In the genomic region with DNA sequence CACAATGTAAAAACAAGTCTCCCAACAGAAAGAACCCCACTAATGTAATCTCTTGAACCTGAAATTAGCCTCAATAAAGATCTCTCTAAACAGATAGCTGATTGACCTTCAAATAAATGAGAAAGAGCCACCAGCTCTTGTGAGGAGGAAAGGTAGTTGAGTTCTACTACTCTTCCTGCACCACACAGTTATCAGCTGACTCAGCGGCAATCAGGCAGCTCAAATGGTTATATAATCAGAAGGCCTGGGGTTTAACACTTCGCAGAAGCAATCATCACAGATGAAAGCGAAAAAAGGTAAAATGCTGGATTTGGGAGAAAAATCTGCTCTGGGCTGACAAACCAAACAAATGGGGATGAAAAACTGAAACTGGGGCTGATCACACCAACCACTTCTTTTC, we compare ENCODE assay signal across 23 cellular contexts.
DNase-seq lines count a peak whose midpoint lies in the region; ATAC-seq and TF ChIP-seq lines count a peak whose summit lies in the region.
"Had no signal": no experiment of that assay in that cellular context is flagged by ENCODE, and none has a peak within 500 bp of the region (broad histone marks: within the 10 kb centered on the region; RNA-seq: fewer than 3 reads in every experiment).

No MANE protein-coding gene starts in this region.

- H3K4me1 ChIP-seq in endocrine pancreas (ENCODE audit: control insufficient read depth, insufficient read depth, low read length) (peaks cover 24% of the 10 kb centered on the region), testis (peaks cover 13% of the 10 kb centered on the region)
- H3K4me1 ChIP-seq: BE2C, Caco-2 had no signal

- H3K36me3 ChIP-seq in endocrine pancreas (ENCODE audit: control insufficient read depth, insufficient read depth, low read length) (no peaks in the 10 kb centered on the region), testis (ENCODE audit: low read depth, missing control alignments) (no peaks in the 10 kb centered on the region)
- H3K36me3 ChIP-seq: ovary had no signal

- intact Hi-C loops in testis (cut with DNase I; ENCODE audit: low total_unique reads), result no loop called here

- H3K27me3 Mint-ChIP-seq in activated naive CD4-positive, alpha-beta T cell treated with anti-CD3 and anti-CD28 coated beads, Interleukin-2, amount 50 U/mL, for 24 hours, result no peaks in the 10 kb centered on the region
- no peaks in the 10 kb centered on the region for H3K27me3 Mint-ChIP-seq in memory B cell
- H3K27me3 Mint-ChIP-seq in activated CD8-positive, alpha-beta memory T cell treated with anti-CD3 and anti-CD28 coated beads, Interleukin-2, amount 10 ng/mL, durations not matched to agents 7 days and 5 days, result no peaks in the 10 kb centered on the region
- H3K27me3 Mint-ChIP-seq: activated CD4-positive, alpha-beta T cell treated with anti-CD3 and anti-CD28 coated beads for 36 hours; activated naive CD8-positive, alpha-beta T cell treated with anti-CD3 and anti-CD28 coated beads, Interleukin-2, amount 10 ng/mL, durations not matched to agents 7 days and 5 days; dendritic cell treated with granulocyte-macrophage colony-stimulating factor and Interleukin-4, amounts not matched to agents 40 ng/mL and 50 ng/mL, for 4 days; naive thymus-derived CD8-positive, alpha-beta T cell had no signal

- TF ChIP-seq CTCF in testis (IDR thresholded peaks at IDR 0.05), result no peak

- H3K4me3 ChIP-seq in endocrine pancreas (ENCODE audit: control insufficient read depth, insufficient read depth, low read length), result peak overlapping the region; percentile 41
- H3K4me3 ChIP-seq in testis, result no peak overlapping the region
- H3K4me3 ChIP-seq: body of pancreas, ovary had no signal

- H3K9ac ChIP-seq in endocrine pancreas (ENCODE audit: control insufficient read depth, insufficient read depth, low read length), result no peak overlapping the region

- H3K4me3 Mint-ChIP-seq in activated naive CD4-positive, alpha-beta T cell treated with anti-CD3 and anti-CD28 coated beads, Interleukin-2, amount 50 U/mL, for 24 hours, result no peak overlapping the region
- H3K4me3 Mint-ChIP-seq in memory B cell, result no peak overlapping the region
- no peak overlapping the region for H3K4me3 Mint-ChIP-seq in activated CD8-positive, alpha-beta memory T cell treated with anti-CD3 and anti-CD28 coated beads, Interleukin-2, amount 10 ng/mL, durations not matched to agents 7 days and 5 days
- H3K4me3 Mint-ChIP-seq: activated CD4-positive, alpha-beta T cell treated with anti-CD3 and anti-CD28 coated beads for 36 hours; dendritic cell treated with granulocyte-macrophage colony-stimulating factor and Interleukin-4, amounts not matched to agents 40 ng/mL and 50 ng/mL, for 4 days had no signal

- TF ChIP-seq POLR2A in testis (IDR thresholded peaks at IDR 0.05), result no peak

- H3K27ac Mint-ChIP-seq in activated naive CD4-positive, alpha-beta T cell treated with anti-CD3 and anti-CD28 coated beads, Interleukin-2, amount 50 U/mL, for 24 hours, result peak overlapping the region; percentile 48
- H3K27ac Mint-ChIP-seq in activated naive CD4-positive, alpha-beta T cell treated with anti-CD3 and anti-CD28 coated beads, Interleukin-2, amount 50 U/mL, for 72 hours, result no peak overlapping the region
- peak overlapping the region; percentile 32 for H3K27ac Mint-ChIP-seq in memory B cell
- no peak overlapping the region for H3K27ac Mint-ChIP-seq in activated CD8-positive, alpha-beta memory T cell treated with anti-CD3 and anti-CD28 coated beads, Interleukin-2, amount 10 ng/mL, durations not matched to agents 7 days and 5 days
- H3K27ac Mint-ChIP-seq: activated CD4-positive, alpha-beta T cell treated with anti-CD3 and anti-CD28 coated beads for 36 hours; activated naive CD8-positive, alpha-beta T cell treated with anti-CD3 and anti-CD28 coated beads, Interleukin-2, amount 10 ng/mL, durations not matched to agents 7 days and 5 days had no signal

- no peak for DNase-seq in activated naive CD4-positive, alpha-beta T cell treated with anti-CD3 and anti-CD28 coated beads, Interleukin-2, amount 50 U/mL, for 72 hours (ENCODE audit: low spot score in 2 of 2)
- DNase-seq in memory B cell (ENCODE audit: low spot score in 2 of 2) (no peak), testis (peak; percentile 21), NCI-H128 (lab: John Stamatoyannopoulos, UW; ENCODE audit: unreplicated experiment) (no peak)
- no peak for DNase-seq in activated CD8-positive, alpha-beta memory T cell treated with anti-CD3 and anti-CD28 coated beads, Interleukin-2, amount 10 ng/mL, durations not matched to agents 7 days and 5 days
- DNase-seq in stimulated activated naive CD8-positive, alpha-beta T cell treated with anti-CD3 and anti-CD28 coated beads, Interleukin-15, Interleukin-2, amounts not matched to agents 100 U/mL and 50 U/mL, for 24 hours, result no peak
- DNase-seq: activated CD4-positive, alpha-beta T cell treated with anti-CD3 and anti-CD28 coated beads for 36 hours; activated naive CD8-positive, alpha-beta T cell treated with anti-CD3 and anti-CD28 coated beads, Interleukin-2, amount 10 ng/mL, durations not matched to agents 7 days and 5 days; BE2C; Caco-2; hippocampal formation; naive thymus-derived CD8-positive, alpha-beta T cell; NCI-H1105; NCI-H2081; NCI-H510A treated with DMSO at 0.1 percent for 48 hours; ovary; SW 1271 had no signal

- 62 to 77% methylated on average over 3 of the region's 3 CpGs for WGBS in testis, 2 donors

- CTCF ChIA-PET in activated CD8-positive, alpha-beta memory T cell treated with anti-CD3 and anti-CD28 coated beads, Interleukin-2, amount 10 ng/mL, durations not matched to agents 7 days and 5 days (lab: Charles Lee), result no interaction called here

- H3K9me3 ChIP-seq in endocrine pancreas (ENCODE audit: control insufficient read depth, low read length), result no peaks in the 10 kb centered on the region
- H3K9me3 ChIP-seq in testis, result no peaks in the 10 kb centered on the region
- H3K9me3 ChIP-seq: BE2C, body of pancreas, Caco-2, ovary had no signal

- H3K4me1 Mint-ChIP-seq in activated naive CD4-positive, alpha-beta T cell treated with anti-CD3 and anti-CD28 coated beads, Interleukin-2, amount 50 U/mL, for 24 hours, result peaks cover 51% of the 10 kb centered on the region
- H3K4me1 Mint-ChIP-seq in memory B cell, result peaks cover 28% of the 10 kb centered on the region
- peaks cover 7% of the 10 kb centered on the region for H3K4me1 Mint-ChIP-seq in activated CD8-positive, alpha-beta memory T cell treated with anti-CD3 and anti-CD28 coated beads, Interleukin-2, amount 10 ng/mL, durations not matched to agents 7 days and 5 days

- ATAC-seq in activated naive CD4-positive, alpha-beta T cell treated with anti-CD3 and anti-CD28 coated beads, Interleukin-2, amount 50 U/mL, for 72 hours, result no peak
- no peak for ATAC-seq in memory B cell (ENCODE audit: low read depth)
- no peak for ATAC-seq in activated CD8-positive, alpha-beta memory T cell treated with anti-CD3 and anti-CD28 coated beads, Interleukin-2, amount 10 ng/mL, durations not matched to agents 7 days and 5 days
- ATAC-seq in stimulated activated naive CD8-positive, alpha-beta T cell treated with anti-CD3 and anti-CD28 coated beads, Interleukin-15, Interleukin-2, amounts not matched to agents 100 U/mL and 50 U/mL, for 24 hours, result no peak
- ATAC-seq: activated CD4-positive, alpha-beta T cell treated with anti-CD3 and anti-CD28 coated beads for 36 hours; body of pancreas; HCT116; naive thymus-derived CD8-positive, alpha-beta T cell had no signal

- peaks cover 19% of the 10 kb centered on the region for H3K36me3 Mint-ChIP-seq in activated naive CD4-positive, alpha-beta T cell treated with anti-CD3 and anti-CD28 coated beads, Interleukin-2, amount 50 U/mL, for 24 hours
- H3K36me3 Mint-ChIP-seq in activated naive CD4-positive, alpha-beta T cell treated with anti-CD3 and anti-CD28 coated beads, Interleukin-2, amount 50 U/mL, for 72 hours, result peaks cover 8 to 26% of the 10 kb centered on the region in 2 donors
- peaks cover 24% of the 10 kb centered on the region for H3K36me3 Mint-ChIP-seq in memory B cell
- peaks cover 3% of the 10 kb centered on the region for H3K36me3 Mint-ChIP-seq in activated CD8-positive, alpha-beta memory T cell treated with anti-CD3 and anti-CD28 coated beads, Interleukin-2, amount 10 ng/mL, durations not matched to agents 7 days and 5 days

- H3K27me3 ChIP-seq in endocrine pancreas (ENCODE audit: control insufficient read depth, insufficient read depth, low read length) (no peaks in the 10 kb centered on the region), testis (no peaks in the 10 kb centered on the region)
- H3K27me3 ChIP-seq: BE2C, body of pancreas, ovary had no signal

- H3K27ac ChIP-seq in testis, result no peak overlapping the region
- H3K27ac ChIP-seq: 22Rv1, ovary had no signal

- H3K9me3 Mint-ChIP-seq in activated naive CD4-positive, alpha-beta T cell treated with anti-CD3 and anti-CD28 coated beads, Interleukin-2, amount 50 U/mL, for 24 hours, result no peaks in the 10 kb centered on the region
- peaks cover 0 to 5% of the 10 kb centered on the region in 2 donors for H3K9me3 Mint-ChIP-seq in activated naive CD4-positive, alpha-beta T cell treated with anti-CD3 and anti-CD28 coated beads, Interleukin-2, amount 50 U/mL, for 72 hours
- peaks cover 2% of the 10 kb centered on the region for H3K9me3 Mint-ChIP-seq in memory B cell
- no peaks in the 10 kb centered on the region for H3K9me3 Mint-ChIP-seq in activated CD8-positive, alpha-beta memory T cell treated with anti-CD3 and anti-CD28 coated beads, Interleukin-2, amount 10 ng/mL, durations not matched to agents 7 days and 5 days (ENCODE audit: low read depth)
- H3K9me3 Mint-ChIP-seq: activated naive CD8-positive, alpha-beta T cell treated with anti-CD3 and anti-CD28 coated beads, Interleukin-2, amount 10 ng/mL, durations not matched to agents 7 days and 5 days; dendritic cell treated with granulocyte-macrophage colony-stimulating factor and Interleukin-4, amounts not matched to agents 40 ng/mL and 50 ng/mL, for 4 days; naive thymus-derived CD8-positive, alpha-beta T cell had no signal

Comparison
In these comparisons a context has a peak if more than half of its experiments do, and no peak if none do; other contexts are left out.
1. H3K27ac Mint-ChIP-seq: peak in activated naive CD4-positive, alpha-beta T cell treated with anti-CD3 and anti-CD28 coated beads, Interleukin-2, amount 50 U/mL, for 24 hours (single experiment) and memory B cell (single experiment); none in activated naive CD4-positive, alpha-beta T cell treated with anti-CD3 and anti-CD28 coated beads, Interleukin-2, amount 50 U/mL, for 72 hours (0 of 2) and activated CD8-positive, alpha-beta memory T cell treated with anti-CD3 and anti-CD28 coated beads, Interleukin-2, amount 10 ng/mL, durations not matched to agents 7 days and 5 days (single experiment).